Comparison of ENCODE assay signal across 1 cellular context in the genomic region with DNA sequence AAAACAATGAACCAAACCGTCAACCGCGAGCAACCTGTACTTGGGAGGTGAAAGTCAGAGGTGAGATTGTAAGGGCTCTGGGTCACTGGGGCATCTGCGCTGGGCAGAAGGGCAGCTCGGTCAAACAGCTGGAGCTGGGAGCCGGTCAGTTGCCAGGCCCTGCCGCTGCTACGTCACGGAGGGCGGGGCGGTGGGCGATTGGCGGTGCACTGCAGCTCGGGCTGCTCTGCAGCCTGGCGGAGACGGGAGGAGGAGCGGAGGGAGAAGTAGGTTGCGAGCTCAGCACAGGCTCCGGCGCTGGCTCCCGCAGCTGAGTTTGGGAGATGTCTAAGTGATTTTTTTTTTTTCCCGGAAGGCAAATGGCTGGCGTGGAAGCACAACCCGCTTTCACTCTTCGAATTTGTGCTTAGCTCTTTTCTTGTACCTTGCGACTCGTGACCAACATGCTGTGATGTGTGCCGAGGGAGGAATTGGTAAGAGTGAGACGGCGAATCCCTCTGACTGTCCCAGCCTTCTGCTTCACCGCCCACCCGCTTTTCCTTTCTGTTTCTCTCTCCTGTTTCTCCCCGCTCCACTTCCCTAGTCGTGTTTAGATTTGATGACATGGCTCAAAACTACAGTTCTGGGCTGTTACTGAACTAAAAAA.
TF ChIP-seq lines count a peak whose summit lies in the region.

A gene (plus strand): TSS at position 229 of the 646 bp plus-strand sequence. CDS start 27,266 bp downstream, outside the sequence.

TF ChIP-seq in K562, 482 proteins besides CTCF, POLR2A, EP300 and RAD21 (continued from another document and continues in another):
- TF ChIP-seq, protein P1, sequence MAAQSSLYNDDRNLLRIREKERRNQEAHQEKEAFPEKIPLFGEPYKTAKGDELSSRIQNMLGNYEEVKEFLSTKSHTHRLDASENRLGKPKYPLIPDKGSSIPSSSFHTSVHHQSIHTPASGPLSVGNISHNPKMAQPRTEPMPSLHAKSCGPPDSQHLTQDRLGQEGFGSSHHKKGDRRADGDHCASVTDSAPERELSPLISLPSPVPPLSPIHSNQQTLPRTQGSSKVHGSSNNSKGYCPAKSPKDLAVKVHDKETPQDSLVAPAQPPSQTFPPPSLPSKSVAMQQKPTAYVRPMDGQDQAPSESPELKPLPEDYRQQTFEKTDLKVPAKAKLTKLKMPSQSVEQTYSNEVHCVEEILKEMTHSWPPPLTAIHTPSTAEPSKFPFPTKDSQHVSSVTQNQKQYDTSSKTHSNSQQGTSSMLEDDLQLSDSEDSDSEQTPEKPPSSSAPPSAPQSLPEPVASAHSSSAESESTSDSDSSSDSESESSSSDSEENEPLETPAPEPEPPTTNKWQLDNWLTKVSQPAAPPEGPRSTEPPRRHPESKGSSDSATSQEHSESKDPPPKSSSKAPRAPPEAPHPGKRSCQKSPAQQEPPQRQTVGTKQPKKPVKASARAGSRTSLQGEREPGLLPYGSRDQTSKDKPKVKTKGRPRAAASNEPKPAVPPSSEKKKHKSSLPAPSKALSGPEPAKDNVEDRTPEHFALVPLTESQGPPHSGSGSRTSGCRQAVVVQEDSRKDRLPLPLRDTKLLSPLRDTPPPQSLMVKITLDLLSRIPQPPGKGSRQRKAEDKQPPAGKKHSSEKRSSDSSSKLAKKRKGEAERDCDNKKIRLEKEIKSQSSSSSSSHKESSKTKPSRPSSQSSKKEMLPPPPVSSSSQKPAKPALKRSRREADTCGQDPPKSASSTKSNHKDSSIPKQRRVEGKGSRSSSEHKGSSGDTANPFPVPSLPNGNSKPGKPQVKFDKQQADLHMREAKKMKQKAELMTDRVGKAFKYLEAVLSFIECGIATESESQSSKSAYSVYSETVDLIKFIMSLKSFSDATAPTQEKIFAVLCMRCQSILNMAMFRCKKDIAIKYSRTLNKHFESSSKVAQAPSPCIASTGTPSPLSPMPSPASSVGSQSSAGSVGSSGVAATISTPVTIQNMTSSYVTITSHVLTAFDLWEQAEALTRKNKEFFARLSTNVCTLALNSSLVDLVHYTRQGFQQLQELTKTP (IDR thresholded peaks at IDR 0.05; ENCODE audit: low read depth in 1 of 2, partially characterized antibody in 2 of 2): no peak
- TF ChIP-seq, protein P2, sequence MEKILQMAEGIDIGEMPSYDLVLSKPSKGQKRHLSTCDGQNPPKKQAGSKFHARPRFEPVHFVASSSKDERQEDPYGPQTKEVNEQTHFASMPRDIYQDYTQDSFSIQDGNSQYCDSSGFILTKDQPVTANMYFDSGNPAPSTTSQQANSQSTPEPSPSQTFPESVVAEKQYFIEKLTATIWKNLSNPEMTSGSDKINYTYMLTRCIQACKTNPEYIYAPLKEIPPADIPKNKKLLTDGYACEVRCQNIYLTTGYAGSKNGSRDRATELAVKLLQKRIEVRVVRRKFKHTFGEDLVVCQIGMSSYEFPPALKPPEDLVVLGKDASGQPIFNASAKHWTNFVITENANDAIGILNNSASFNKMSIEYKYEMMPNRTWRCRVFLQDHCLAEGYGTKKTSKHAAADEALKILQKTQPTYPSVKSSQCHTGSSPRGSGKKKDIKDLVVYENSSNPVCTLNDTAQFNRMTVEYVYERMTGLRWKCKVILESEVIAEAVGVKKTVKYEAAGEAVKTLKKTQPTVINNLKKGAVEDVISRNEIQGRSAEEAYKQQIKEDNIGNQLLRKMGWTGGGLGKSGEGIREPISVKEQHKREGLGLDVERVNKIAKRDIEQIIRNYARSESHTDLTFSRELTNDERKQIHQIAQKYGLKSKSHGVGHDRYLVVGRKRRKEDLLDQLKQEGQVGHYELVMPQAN (IDR thresholded peaks at IDR 0.05; ENCODE audit: borderline replicate concordance): no peak
- TF ChIP-seq MCM2 (IDR thresholded peaks at IDR 0.05; ENCODE audit: low read depth): no peak
- peak; percentile 64 for TF ChIP-seq POLR2G (IDR thresholded peaks at IDR 0.05; ENCODE audit: low read depth, low read length)
- TF ChIP-seq LARP7 (IDR thresholded peaks at IDR 0.05): no peak
- TF ChIP-seq, protein P3, sequence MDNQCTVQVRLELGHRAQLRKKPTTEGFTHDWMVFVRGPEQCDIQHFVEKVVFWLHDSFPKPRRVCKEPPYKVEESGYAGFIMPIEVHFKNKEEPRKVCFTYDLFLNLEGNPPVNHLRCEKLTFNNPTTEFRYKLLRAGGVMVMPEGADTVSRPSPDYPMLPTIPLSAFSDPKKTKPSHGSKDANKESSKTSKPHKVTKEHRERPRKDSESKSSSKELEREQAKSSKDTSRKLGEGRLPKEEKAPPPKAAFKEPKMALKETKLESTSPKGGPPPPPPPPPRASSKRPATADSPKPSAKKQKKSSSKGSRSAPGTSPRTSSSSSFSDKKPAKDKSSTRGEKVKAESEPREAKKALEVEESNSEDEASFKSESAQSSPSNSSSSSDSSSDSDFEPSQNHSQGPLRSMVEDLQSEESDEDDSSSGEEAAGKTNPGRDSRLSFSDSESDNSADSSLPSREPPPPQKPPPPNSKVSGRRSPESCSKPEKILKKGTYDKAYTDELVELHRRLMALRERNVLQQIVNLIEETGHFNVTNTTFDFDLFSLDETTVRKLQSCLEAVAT (IDR thresholded peaks at IDR 0.05): no peak
- TF ChIP-seq, protein P4, sequence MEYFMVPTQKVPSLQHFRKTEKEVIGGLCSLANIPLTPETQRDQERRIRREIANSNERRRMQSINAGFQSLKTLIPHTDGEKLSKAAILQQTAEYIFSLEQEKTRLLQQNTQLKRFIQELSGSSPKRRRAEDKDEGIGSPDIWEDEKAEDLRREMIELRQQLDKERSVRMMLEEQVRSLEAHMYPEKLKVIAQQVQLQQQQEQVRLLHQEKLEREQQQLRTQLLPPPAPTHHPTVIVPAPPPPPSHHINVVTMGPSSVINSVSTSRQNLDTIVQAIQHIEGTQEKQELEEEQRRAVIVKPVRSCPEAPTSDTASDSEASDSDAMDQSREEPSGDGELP (CRISPR knock-in tag; IDR thresholded peaks at IDR 0.05; ENCODE audit: borderline replicate concordance): peak; percentile 96
- no peak for TF ChIP-seq YBX1 (IDR thresholded peaks at IDR 0.05)
- peak; percentile 54 to 58 for TF ChIP-seq NRF1 (conservative IDR thresholded peaks at IDR 0.05 in 1 of 2, IDR thresholded peaks at IDR 0.05 in 1 of 2)
- no peak for TF ChIP-seq SRSF3 (IDR thresholded peaks at IDR 0.05; ENCODE audit: insufficient read depth, low read length)
- TF ChIP-seq, protein P5, sequence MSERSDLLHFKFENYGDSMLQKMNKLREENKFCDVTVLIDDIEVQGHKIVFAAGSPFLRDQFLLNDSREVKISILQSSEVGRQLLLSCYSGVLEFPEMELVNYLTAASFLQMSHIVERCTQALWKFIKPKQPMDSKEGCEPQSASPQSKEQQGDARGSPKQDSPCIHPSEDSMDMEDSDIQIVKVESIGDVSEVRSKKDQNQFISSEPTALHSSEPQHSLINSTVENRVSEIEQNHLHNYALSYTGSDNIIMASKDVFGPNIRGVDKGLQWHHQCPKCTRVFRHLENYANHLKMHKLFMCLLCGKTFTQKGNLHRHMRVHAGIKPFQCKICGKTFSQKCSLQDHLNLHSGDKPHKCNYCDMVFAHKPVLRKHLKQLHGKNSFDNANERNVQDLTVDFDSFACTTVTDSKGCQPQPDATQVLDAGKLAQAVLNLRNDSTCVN (CRISPR knock-in tag; IDR thresholded peaks at IDR 0.05): no peak
- no peak for TF ChIP-seq ZC3H11A (IDR thresholded peaks at IDR 0.05; ENCODE audit: low read depth, low read length)
- TF ChIP-seq TAF1 (IDR thresholded peaks at IDR 0.05; ENCODE audit: control insufficient read depth, extremely low read depth, insufficient read depth, low read length, severe bottlenecking): no peak
- no peak for TF ChIP-seq SP2 (IDR thresholded peaks at IDR 0.05; ENCODE audit: extremely low read depth, low read depth, low read length, poor library complexity, severe bottlenecking)
- TF ChIP-seq NCOA4 (IDR thresholded peaks at IDR 0.05; ENCODE audit: partially characterized antibody): no peak
- TF ChIP-seq ZNF324 (CRISPR knock-in tag; IDR thresholded peaks at IDR 0.05): no peak
- no peak for TF ChIP-seq FOS (IDR thresholded peaks at IDR 0.05; ENCODE audit: extremely low read depth, insufficient read length)
- TF ChIP-seq DDX20 (tag; IDR thresholded peaks at IDR 0.05; ENCODE audit: low read depth): no peak
- no peak for TF ChIP-seq ZNF184 (CRISPR knock-in tag; IDR thresholded peaks at IDR 0.05)
- no peak for TF ChIP-seq SRSF9 (IDR thresholded peaks at IDR 0.05; ENCODE audit: borderline replicate concordance, low read depth, low read length)
- no peak for TF ChIP-seq ZKSCAN1 (IDR thresholded peaks at IDR 0.05; ENCODE audit: low read depth, low read length)
- TF ChIP-seq NR3C1 (CRISPR knock-in tag; IDR thresholded peaks at IDR 0.05): no peak
- TF ChIP-seq, protein P6, sequence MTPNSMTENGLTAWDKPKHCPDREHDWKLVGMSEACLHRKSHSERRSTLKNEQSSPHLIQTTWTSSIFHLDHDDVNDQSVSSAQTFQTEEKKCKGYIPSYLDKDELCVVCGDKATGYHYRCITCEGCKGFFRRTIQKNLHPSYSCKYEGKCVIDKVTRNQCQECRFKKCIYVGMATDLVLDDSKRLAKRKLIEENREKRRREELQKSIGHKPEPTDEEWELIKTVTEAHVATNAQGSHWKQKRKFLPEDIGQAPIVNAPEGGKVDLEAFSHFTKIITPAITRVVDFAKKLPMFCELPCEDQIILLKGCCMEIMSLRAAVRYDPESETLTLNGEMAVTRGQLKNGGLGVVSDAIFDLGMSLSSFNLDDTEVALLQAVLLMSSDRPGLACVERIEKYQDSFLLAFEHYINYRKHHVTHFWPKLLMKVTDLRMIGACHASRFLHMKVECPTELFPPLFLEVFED (CRISPR knock-in tag; conservative IDR thresholded peaks at IDR 0.05): no peak
- TF ChIP-seq MBD2 (IDR thresholded peaks at IDR 0.05; ENCODE audit: borderline replicate concordance, low read depth): no peak
- no peak for TF ChIP-seq PCBP1 (IDR thresholded peaks at IDR 0.05; ENCODE audit: low read depth, low read length, poor library complexity, severe bottlenecking)
- no peak for TF ChIP-seq KAT2B (IDR thresholded peaks at IDR 0.05; ENCODE audit: low read depth, low read length)
- TF ChIP-seq TCF7 (IDR thresholded peaks at IDR 0.05; ENCODE audit: borderline replicate concordance): no peak
- no peak for TF ChIP-seq TGIF2 (CRISPR knock-in tag; IDR thresholded peaks at IDR 0.05)
- TF ChIP-seq, protein P7, sequence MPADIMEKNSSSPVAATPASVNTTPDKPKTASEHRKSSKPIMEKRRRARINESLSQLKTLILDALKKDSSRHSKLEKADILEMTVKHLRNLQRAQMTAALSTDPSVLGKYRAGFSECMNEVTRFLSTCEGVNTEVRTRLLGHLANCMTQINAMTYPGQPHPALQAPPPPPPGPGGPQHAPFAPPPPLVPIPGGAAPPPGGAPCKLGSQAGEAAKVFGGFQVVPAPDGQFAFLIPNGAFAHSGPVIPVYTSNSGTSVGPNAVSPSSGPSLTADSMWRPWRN (IDR thresholded peaks at IDR 0.05; ENCODE audit: low read depth): no peak
- TF ChIP-seq ZNF589 (CRISPR knock-in tag; IDR thresholded peaks at IDR 0.05; ENCODE audit: low read depth): no peak
- TF ChIP-seq CBX2 (IDR thresholded peaks at IDR 0.05; ENCODE audit: insufficient read depth, low read length, poor library complexity, severe bottlenecking): no peak
- TF ChIP-seq BDP1 (IDR thresholded peaks at IDR 0.05; ENCODE audit: insufficient read depth, insufficient read length): no peak
- TF ChIP-seq, protein P8, sequence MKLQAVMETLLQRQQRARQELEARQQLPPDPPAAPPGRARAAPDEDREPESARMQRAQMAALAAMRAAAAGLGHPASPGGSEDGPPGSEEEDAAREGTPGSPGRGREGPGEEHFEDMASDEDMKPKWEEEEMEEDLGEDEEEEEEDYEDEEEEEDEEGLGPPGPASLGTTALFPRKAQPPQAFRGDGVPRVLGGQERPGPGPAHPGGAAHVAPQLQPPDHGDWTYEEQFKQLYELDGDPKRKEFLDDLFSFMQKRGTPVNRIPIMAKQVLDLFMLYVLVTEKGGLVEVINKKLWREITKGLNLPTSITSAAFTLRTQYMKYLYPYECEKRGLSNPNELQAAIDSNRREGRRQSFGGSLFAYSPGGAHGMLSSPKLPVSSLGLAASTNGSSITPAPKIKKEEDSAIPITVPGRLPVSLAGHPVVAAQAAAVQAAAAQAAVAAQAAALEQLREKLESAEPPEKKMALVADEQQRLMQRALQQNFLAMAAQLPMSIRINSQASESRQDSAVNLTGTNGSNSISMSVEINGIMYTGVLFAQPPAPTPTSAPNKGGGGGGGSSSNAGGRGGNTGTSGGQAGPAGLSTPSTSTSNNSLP (IDR thresholded peaks at IDR 0.05; ENCODE audit: borderline replicate concordance, low read depth, low read length): no peak
- 0 out of 4 replicates have a peak, but pooled peaks of 1 of the 2 experiments have one; percentile 18 for TF ChIP-seq TRIM24 (IDR thresholded peaks at IDR 0.05)
- TF ChIP-seq, protein P9, sequence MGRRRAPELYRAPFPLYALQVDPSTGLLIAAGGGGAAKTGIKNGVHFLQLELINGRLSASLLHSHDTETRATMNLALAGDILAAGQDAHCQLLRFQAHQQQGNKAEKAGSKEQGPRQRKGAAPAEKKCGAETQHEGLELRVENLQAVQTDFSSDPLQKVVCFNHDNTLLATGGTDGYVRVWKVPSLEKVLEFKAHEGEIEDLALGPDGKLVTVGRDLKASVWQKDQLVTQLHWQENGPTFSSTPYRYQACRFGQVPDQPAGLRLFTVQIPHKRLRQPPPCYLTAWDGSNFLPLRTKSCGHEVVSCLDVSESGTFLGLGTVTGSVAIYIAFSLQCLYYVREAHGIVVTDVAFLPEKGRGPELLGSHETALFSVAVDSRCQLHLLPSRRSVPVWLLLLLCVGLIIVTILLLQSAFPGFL (CRISPR knock-in tag; IDR thresholded peaks at IDR 0.05): no peak
- no peak for TF ChIP-seq SMAD2 (IDR thresholded peaks at IDR 0.05; ENCODE audit: low read depth, low read length)
- TF ChIP-seq, protein P10, sequence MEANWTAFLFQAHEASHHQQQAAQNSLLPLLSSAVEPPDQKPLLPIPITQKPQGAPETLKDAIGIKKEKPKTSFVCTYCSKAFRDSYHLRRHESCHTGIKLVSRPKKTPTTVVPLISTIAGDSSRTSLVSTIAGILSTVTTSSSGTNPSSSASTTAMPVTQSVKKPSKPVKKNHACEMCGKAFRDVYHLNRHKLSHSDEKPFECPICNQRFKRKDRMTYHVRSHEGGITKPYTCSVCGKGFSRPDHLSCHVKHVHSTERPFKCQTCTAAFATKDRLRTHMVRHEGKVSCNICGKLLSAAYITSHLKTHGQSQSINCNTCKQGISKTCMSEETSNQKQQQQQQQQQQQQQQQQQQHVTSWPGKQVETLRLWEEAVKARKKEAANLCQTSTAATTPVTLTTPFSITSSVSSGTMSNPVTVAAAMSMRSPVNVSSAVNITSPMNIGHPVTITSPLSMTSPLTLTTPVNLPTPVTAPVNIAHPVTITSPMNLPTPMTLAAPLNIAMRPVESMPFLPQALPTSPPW (CRISPR knock-in tag; IDR thresholded peaks at IDR 0.05): peak; percentile 73
- TF ChIP-seq NFXL1 (CRISPR knock-in tag; IDR thresholded peaks at IDR 0.05): no peak
- TF ChIP-seq MAFG (tag; conservative IDR thresholded peaks at IDR 0.05): peak; percentile 51; the same call in 1 of the 2 replicates
- TF ChIP-seq ZNF551 (CRISPR knock-in tag; IDR thresholded peaks at IDR 0.05): no peak
